In the genomic region with DNA sequence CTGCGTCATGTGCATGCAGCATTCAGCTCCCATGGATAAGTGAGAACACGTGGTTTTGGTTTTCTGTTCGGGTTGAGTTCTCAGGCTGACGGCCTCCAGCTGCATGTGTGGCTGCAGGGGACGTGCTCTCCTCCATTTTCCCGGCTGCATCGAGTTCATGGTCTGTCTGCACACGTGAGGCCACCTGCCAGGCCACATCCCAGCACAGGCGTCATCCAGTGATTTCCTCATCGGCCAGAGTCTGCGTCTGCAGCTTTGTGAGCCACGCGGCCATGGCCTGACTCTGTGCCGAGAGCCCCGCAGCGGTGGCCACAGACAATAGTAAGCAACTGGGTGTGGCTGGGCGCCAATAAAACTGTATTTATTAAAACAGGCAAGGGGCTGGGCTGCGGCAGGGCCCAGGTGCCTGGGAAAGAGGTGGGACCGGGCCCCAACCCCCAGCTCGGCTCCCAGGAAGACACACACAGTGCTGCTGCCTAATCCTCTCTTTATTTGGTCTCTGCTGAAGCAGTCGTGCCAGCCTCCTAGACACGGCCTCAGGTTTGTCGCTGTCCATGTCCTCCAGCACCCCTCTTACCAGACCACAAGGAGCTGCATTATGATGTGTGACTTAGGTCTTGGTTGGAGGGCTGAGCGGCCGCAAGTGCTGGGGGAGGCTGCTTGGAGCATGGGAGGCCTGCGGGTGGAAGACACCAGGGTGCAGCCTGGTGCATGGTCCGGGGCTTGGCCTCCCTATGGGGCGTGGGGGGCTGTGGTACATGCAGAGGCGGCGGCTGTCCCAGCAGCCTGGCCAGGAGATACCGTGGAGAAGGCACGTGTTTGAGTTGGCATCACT, we compare ENCODE assay signal across 17 cellular contexts. TPM values are rescaled to one million over a fixed set of nuclear protein-coding genes. Genes with fewer than 3 reads are reported as not detected.
DNase-seq lines count a peak whose midpoint lies in the region; ATAC-seq, FAIRE-seq and TF ChIP-seq lines count a peak whose summit lies in the region.
"Had no signal": no experiment of that assay in that cellular context is flagged by ENCODE, and none has a peak within 500 bp of the region (broad histone marks: within the 10 kb centered on the region; RNA-seq: fewer than 3 reads in every experiment).

No MANE protein-coding gene starts in this region.

- TF ChIP-seq RAD21 in HepG2 (CRISPR knock-in tag; IDR thresholded peaks at IDR 0.05), result no peak

- no peak overlapping the region for H2AFZ ChIP-seq in HepG2 (ENCODE audit: low read length)
- H2AFZ ChIP-seq: GM23338 had no signal

- TF ChIP-seq EP300 in HepG2 (IDR thresholded peaks at IDR 0.05; ENCODE audit: low read depth in 2 of 2, low read length in 2 of 2) (no peak), HepG2 (CRISPR knock-in tag; IDR thresholded peaks at IDR 0.05; ENCODE audit: borderline replicate concordance) (no peak)

- in situ Hi-C loops in HepG2 (cut with HindIII; ENCODE audit: extremely low pct_ligation_motif_present, low pct_unique_long_range_greater_than_20kb), result no loop called here

- 31% methylated on average over 16 of the region's 32 CpGs for WGBS in HepG2 (ENCODE audit: low lambda C conversion rate)

- TF ChIP-seq CTCF in HepG2 (CRISPR knock-in tag; IDR thresholded peaks at IDR 0.05) (no peak), uterus (IDR thresholded peaks at IDR 0.05) (no peak)

- no peak for FAIRE-seq in HepG2 (lab: Jason Lieb, UNC)
- FAIRE-seq: GM12878 had no signal

- H3K27ac ChIP-seq in HepG2 (ENCODE audit: extremely low read length, insufficient read depth, low read length) (no peak overlapping the region), uterus (no peak overlapping the region)
- H3K27ac ChIP-seq: C4-2B, epithelial cell of prostate had no signal

- H3K79me2 ChIP-seq in HepG2 (ENCODE audit: insufficient read depth, low read length), result no peaks in the 10 kb centered on the region

- no peak for TF ChIP-seq POLR2A in HepG2 (IDR thresholded peaks at IDR 0.05; ENCODE audit: insufficient read depth in 1 of 2, low read depth in 2 of 2, low read length in 2 of 2)
- TF ChIP-seq POLR2A in uterus (IDR thresholded peaks at IDR 0.05), result no peak

- 0 out of 2 replicates have a peak, but pooled peaks cover 3% of the 10 kb centered on the region for H4K20me1 ChIP-seq in HepG2 (ENCODE audit: insufficient read depth, low read length)

- H3K9ac ChIP-seq in HepG2 (ENCODE audit: insufficient read depth, low read depth, low read length), result no peak overlapping the region

- no peaks in the 10 kb centered on the region for H3K36me3 ChIP-seq in HepG2 (replicated peaks in 1 of 2; ENCODE audit: control insufficient read depth in 1 of 2, insufficient read depth in 2 of 2, low read length in 2 of 2)
- H3K36me3 ChIP-seq in uterus, result no peaks in the 10 kb centered on the region

- H3K4me1 ChIP-seq in HepG2 (ENCODE audit: insufficient read depth, low read length), result no peaks in the 10 kb centered on the region
- H3K4me1 ChIP-seq in uterus, result no peaks in the 10 kb centered on the region

- H3K4me3 ChIP-seq in HepG2 (replicated peaks in 1 of 3; ENCODE audit: insufficient read depth in 1 of 3, low read depth in 2 of 3, low read length in 3 of 3), result no peak overlapping the region
- no peak overlapping the region for H3K4me3 ChIP-seq in uterus
- H3K4me3 ChIP-seq: GM12878, GM23338 had no signal

- intact Hi-C loops in HepG2 (cut with micrococcal nuclease; ENCODE audit: unreplicated experiment), result no loop called here
- intact Hi-C loops in uterus (cut with DNase I; ENCODE audit: low total_unique reads), result no loop called here

- H3K27me3 ChIP-seq in HepG2 (ENCODE audit: control insufficient read depth in 1 of 2, insufficient read depth in 2 of 2, low read length in 2 of 2) (peaks cover 22 to 85% of the 10 kb centered on the region in 2 experiments), uterus (no peaks in the 10 kb centered on the region)

- peak; percentile 78 for DNase-seq in DMS79 (lab: John Stamatoyannopoulos, UW)
- peak; percentile 31 for DNase-seq in LHCN-M2 (ENCODE audit: low read depth)
- DNase-seq in HepG2 (ENCODE audit: low spot score), result no peak
- no peak for DNase-seq in 8988T
- no peak for DNase-seq in uterus
- no peak for DNase-seq in T-helper 2 cell
- DNase-seq: activated CD4-positive, CD25-positive, alpha-beta regulatory T cell; amniotic stem cell; cortex of kidney; mammary epithelial cell; NCI-H446 treated with DMSO at 0.1 percent for 48 hours; T-cell had no signal

- ATAC-seq in SK-N-SH treated with all-trans-retinoic acid at 6 μM for 48 hours (peak; percentile 9; the same call in 2 of the 3 replicates), HepG2 (no peak)
- ATAC-seq: GM12878, GM23338, T-cell had no signal

- CTCF ChIA-PET in HepG2 (lab: Yijun Ruan, JAX; ENCODE audit: low intra/inter-chr PET ratio, low total read pairs), result no interaction called here

- POLR2A ChIA-PET in HepG2 (lab: Yijun Ruan, JAX), result no interaction called here

- no TSS peak for BruUV-seq in HepG2 (replicated peaks; lab: Mats Ljungman, UMichigan)

- H3K9me3 ChIP-seq in HepG2 (ENCODE audit: low read length) (peaks cover 18% of the 10 kb centered on the region), uterus (no peaks in the 10 kb centered on the region)

- no peak overlapping the region for H3K4me2 ChIP-seq in HepG2 (ENCODE audit: low read depth, low read length)
- H3K4me2 ChIP-seq: GM23338 had no signal

TF ChIP-seq in SK-N-SH treated with all-trans-retinoic acid at 6 μM for 48 hours, 23 proteins besides CTCF, POLR2A, EP300 and RAD21 (continues in another document):
- no peak for TF ChIP-seq ZFP30 (CRISPR knock-in tag; IDR thresholded peaks at IDR 0.05)

TF ChIP-seq in HepG2, 621 proteins besides CTCF, POLR2A, EP300 and RAD21 (continues in another document):
- TF ChIP-seq NFE2 (CRISPR knock-in tag; IDR thresholded peaks at IDR 0.05) (no peak), ZFP36L2 (CRISPR knock-in tag; IDR thresholded peaks at IDR 0.05) (no peak), BHLHE40 (IDR thresholded peaks at IDR 0.05; ENCODE audit: low read length) (peak; percentile 49; the same call in 1 of the 2 replicates)

RNA-seq across cellular contexts. Expression of gene NOC4L, which starts 52.0 kb away (rescaled TPM):
- total RNA-seq in LHCN-M2 (2014; rRNA removed), result 22.8 and 25.5 TPM in 2 replicates
- polyA plus RNA-seq in LHCN-M2 (2012), result 21.9 TPM
- 12.1 and 14.6 TPM in 2 replicates for total RNA-seq in HepG2 (2016; rRNA removed; fragmentation: Illumina TruSeq; extraction: Trizol)
- total RNA-seq in HepG2 (2016; cell fraction: cytosol; rRNA removed; fragmentation: Illumina TruSeq; extraction: Trizol; ENCODE audit: low read depth), result 7.5 and 7.6 TPM in 2 replicates
- 9.2 and 14.5 TPM in 2 replicates for total RNA-seq in HepG2 (2016; cell fraction: insoluble cytoplasmic fraction; rRNA removed; fragmentation: Illumina TruSeq; extraction: Trizol)
- total RNA-seq in HepG2 (2016; cell fraction: membrane; rRNA removed; fragmentation: Illumina TruSeq; extraction: Trizol), result 8.8 and 9.0 TPM in 2 replicates
- total RNA-seq in HepG2 (2016; cell fraction: nucleus; rRNA removed; fragmentation: Illumina TruSeq; extraction: Trizol), result 9.0 and 10.7 TPM in 2 replicates
- polyA plus RNA-seq in HepG2 (2011; rRNA removed), result 4.3 and 4.6 TPM in 2 replicates
- polyA plus RNA-seq in HepG2 (2011; cell fraction: cytosol; rRNA removed), result 2.7 and 4.4 TPM in 2 replicates
- polyA plus RNA-seq in HepG2 (2011; cell fraction: nucleus; rRNA removed), result 14.6 and 21.3 TPM in 2 replicates
- 7.9 and 11.5 TPM in 2 replicates for polyA plus RNA-seq in HepG2 (2012)
- polyA plus RNA-seq in HepG2 (2016; cell fraction: cytosol; fragmentation: Illumina TruSeq; extraction: Trizol; ENCODE audit: low read depth), result 11.7 and 12.8 TPM in 2 replicates
- 14.6 and 19.7 TPM in 2 replicates for polyA plus RNA-seq in HepG2 (2016; cell fraction: insoluble cytoplasmic fraction; fragmentation: Illumina TruSeq; extraction: Trizol; ENCODE audit: low read depth)
- 9.3 and 11.4 TPM in 2 replicates for polyA plus RNA-seq in HepG2 (2016; cell fraction: membrane; fragmentation: Illumina TruSeq; extraction: Trizol; ENCODE audit: low read depth)
- polyA plus RNA-seq in HepG2 (2016; cell fraction: nucleus; fragmentation: Illumina TruSeq; extraction: Trizol; ENCODE audit: insufficient read depth, low read depth), result 25.5 and 25.9 TPM in 2 replicates
- 5.3 and 10.2 TPM in 2 replicates for polyA minus RNA-seq in HepG2 (2011; rRNA and poly(A)+ RNA removed; ENCODE audit: low replicate concordance)
- polyA minus RNA-seq in HepG2 (2011; cell fraction: cytosol; rRNA and poly(A)+ RNA removed), result 4.2 and 4.3 TPM in 2 replicates
- 2.7 and 3.7 TPM in 2 replicates for polyA minus RNA-seq in HepG2 (2011; cell fraction: nucleus; rRNA and poly(A)+ RNA removed)
- 10 to 100 TPM in 1 of 4 donors, 1 to 10 TPM in 1, not detected in 2; 9.4 to 15.4 TPM for total RNA-seq in uterus

RNA-seq across cellular contexts. Expression of gene DDX51, which starts 52.1 kb away (rescaled TPM):
- total RNA-seq in LHCN-M2 (2014; rRNA removed) (5.6 and 7.5 TPM in 2 replicates), HepG2 (2016; rRNA removed; fragmentation: Illumina TruSeq; extraction: Trizol) (3.5 and 10.1 TPM in 2 replicates), uterus (10 to 100 TPM in 3 of 4 donors, 1 to 10 TPM in 1; 7.9 to 53.3 (median 16.6) TPM)
- polyA plus RNA-seq in LHCN-M2 (2012), result 8.4 TPM
- 3.5 and 3.6 TPM in 2 replicates for total RNA-seq in HepG2 (2016; cell fraction: cytosol; rRNA removed; fragmentation: Illumina TruSeq; extraction: Trizol; ENCODE audit: low read depth)
- 2.7 and 9.3 TPM in 2 replicates for total RNA-seq in HepG2 (2016; cell fraction: insoluble cytoplasmic fraction; rRNA removed; fragmentation: Illumina TruSeq; extraction: Trizol)
- total RNA-seq in HepG2 (2016; cell fraction: membrane; rRNA removed; fragmentation: Illumina TruSeq; extraction: Trizol), result 2.5 and 3.2 TPM in 2 replicates
- 9.6 and 14.3 TPM in 2 replicates for total RNA-seq in HepG2 (2016; cell fraction: nucleus; rRNA removed; fragmentation: Illumina TruSeq; extraction: Trizol)
- 10.1 and 11.6 TPM in 2 replicates for polyA plus RNA-seq in HepG2 (2011; rRNA removed)
- polyA plus RNA-seq in HepG2 (2011; cell fraction: cytosol; rRNA removed), result 3.4 and 4.5 TPM in 2 replicates
- 66.0 and 70.7 TPM in 2 replicates for polyA plus RNA-seq in HepG2 (2011; cell fraction: nucleus; rRNA removed)
- 9.1 and 11.4 TPM in 2 replicates for polyA plus RNA-seq in HepG2 (2012)
- 0.85 and 1.1 TPM in 2 replicates for polyA plus RNA-seq in HepG2 (2016; cell fraction: cytosol; fragmentation: Illumina TruSeq; extraction: Trizol; ENCODE audit: low read depth)
- 4.4 and 5.8 TPM in 2 replicates for polyA plus RNA-seq in HepG2 (2016; cell fraction: insoluble cytoplasmic fraction; fragmentation: Illumina TruSeq; extraction: Trizol; ENCODE audit: low read depth)
- 1.2 and 2.1 TPM in 2 replicates for polyA plus RNA-seq in HepG2 (2016; cell fraction: membrane; fragmentation: Illumina TruSeq; extraction: Trizol; ENCODE audit: low read depth)
- 41.8 and 50.5 TPM in 2 replicates for polyA plus RNA-seq in HepG2 (2016; cell fraction: nucleus; fragmentation: Illumina TruSeq; extraction: Trizol; ENCODE audit: insufficient read depth, low read depth)
- 10.7 and 19.6 TPM in 2 replicates for polyA minus RNA-seq in HepG2 (2011; rRNA and poly(A)+ RNA removed; ENCODE audit: low replicate concordance)
- polyA minus RNA-seq in HepG2 (2011; cell fraction: cytosol; rRNA and poly(A)+ RNA removed), result 3.3 and 4.1 TPM in 2 replicates
- polyA minus RNA-seq in HepG2 (2011; cell fraction: nucleus; rRNA and poly(A)+ RNA removed), result 14.7 and 15.7 TPM in 2 replicates

Comparison
In these comparisons a context has a peak if more than half of its experiments do, and no peak if none do; other contexts are left out.
1. DNase-seq: peak in DMS79 (single experiment) and LHCN-M2 (single experiment); none in HepG2 (single experiment), 8988T (single experiment), uterus (0 of 2) and T-helper 2 cell (0 of 5).